1 cellular context compared by ENCODE assay signal in genomic region chr1:43994794-43995790, GRCh38.
TF ChIP-seq lines count a peak whose summit lies in the region.

No MANE protein-coding gene starts in this region.

TF ChIP-seq in K562, 482 proteins besides CTCF, POLR2A, EP300 and RAD21 (continued from another document and continues in another):
- TF ChIP-seq E2F6 (IDR thresholded peaks at IDR 0.05; ENCODE audit: borderline replicate concordance in 1 of 2, extremely low read depth in 1 of 2, insufficient read depth in 1 of 2, insufficient read length in 1 of 2, low read depth in 1 of 2, low read length in 1 of 2, poor library complexity in 1 of 2, severe bottlenecking in 1 of 2) (peak in 1 of 2 experiments; percentile 9), SIRT6 (IDR thresholded peaks at IDR 0.05; ENCODE audit: low read depth, low read length) (no peak), ZBTB40 (IDR thresholded peaks at IDR 0.05) (no peak), ZBTB40 (CRISPR knock-in tag; IDR thresholded peaks at IDR 0.05) (no peak), ARNT (IDR thresholded peaks at IDR 0.05) (no peak), XRCC5 (IDR thresholded peaks at IDR 0.05; ENCODE audit: low read depth, low read length) (peak; percentile 62; the same call in 1 of the 2 replicates), MCM7 (IDR thresholded peaks at IDR 0.05) (no peak), ZFP91 (CRISPR knock-in tag; IDR thresholded peaks at IDR 0.05) (0 out of 2 replicates have a peak, but pooled peaks have one; percentile 36), ZNF253 (CRISPR knock-in tag; conservative IDR thresholded peaks at IDR 0.05) (no peak), ZEB2 (IDR thresholded peaks at IDR 0.05) (no peak), ZBTB5 (IDR thresholded peaks at IDR 0.05) (no peak), POLR2G (IDR thresholded peaks at IDR 0.05; ENCODE audit: low read depth, low read length) (peak; percentile 46; the same call in 1 of the 2 replicates), KDM5B (IDR thresholded peaks at IDR 0.05; ENCODE audit: insufficient replicate concordance, low read depth, low read length) (no peak), ZKSCAN3 (CRISPR knock-in tag; IDR thresholded peaks at IDR 0.05) (no peak), BDP1 (IDR thresholded peaks at IDR 0.05; ENCODE audit: insufficient read depth, insufficient read length) (no peak), ZNF766 (CRISPR knock-in tag; conservative IDR thresholded peaks at IDR 0.05) (no peak), ZNF395 (CRISPR knock-in tag; IDR thresholded peaks at IDR 0.05) (no peak), RBM17 (IDR thresholded peaks at IDR 0.05; ENCODE audit: borderline replicate concordance, low read depth, low read length) (no peak), MYC (IDR thresholded peaks at IDR 0.05; ENCODE audit: low read depth, low read length) (peak; percentile 85), MYC (CRISPR knock-in tag; IDR thresholded peaks at IDR 0.05; ENCODE audit: borderline replicate concordance, low read depth) (no peak), STAT6 (CRISPR knock-in tag; IDR thresholded peaks at IDR 0.05) (no peak), PATZ1 (CRISPR knock-in tag; IDR thresholded peaks at IDR 0.05; ENCODE audit: borderline replicate concordance) (no peak), GTF2E2 (tag; IDR thresholded peaks at IDR 0.05) (no peak), GABPB2 (CRISPR knock-in tag; conservative IDR thresholded peaks at IDR 0.05) (no peak; the same call in 1 of the 2 replicates), NR4A1 (CRISPR knock-in tag; IDR thresholded peaks at IDR 0.05) (no peak), NR4A1 (tag; IDR thresholded peaks at IDR 0.05) (no peak), USF2 (CRISPR knock-in tag; IDR thresholded peaks at IDR 0.05) (no peak), RNF219 (CRISPR knock-in tag; IDR thresholded peaks at IDR 0.05) (no peak)
